ENCODE assay signal across 1 cellular context in genomic region chr5:117295941-117296340, GRCh38.
TF ChIP-seq lines count a peak whose summit lies in the region.

No MANE protein-coding gene starts in this region.

TF ChIP-seq in GM23338, 12 proteins besides CTCF, POLR2A, EP300 and RAD21 (continued from another document):
- TF ChIP-seq, protein P1, sequence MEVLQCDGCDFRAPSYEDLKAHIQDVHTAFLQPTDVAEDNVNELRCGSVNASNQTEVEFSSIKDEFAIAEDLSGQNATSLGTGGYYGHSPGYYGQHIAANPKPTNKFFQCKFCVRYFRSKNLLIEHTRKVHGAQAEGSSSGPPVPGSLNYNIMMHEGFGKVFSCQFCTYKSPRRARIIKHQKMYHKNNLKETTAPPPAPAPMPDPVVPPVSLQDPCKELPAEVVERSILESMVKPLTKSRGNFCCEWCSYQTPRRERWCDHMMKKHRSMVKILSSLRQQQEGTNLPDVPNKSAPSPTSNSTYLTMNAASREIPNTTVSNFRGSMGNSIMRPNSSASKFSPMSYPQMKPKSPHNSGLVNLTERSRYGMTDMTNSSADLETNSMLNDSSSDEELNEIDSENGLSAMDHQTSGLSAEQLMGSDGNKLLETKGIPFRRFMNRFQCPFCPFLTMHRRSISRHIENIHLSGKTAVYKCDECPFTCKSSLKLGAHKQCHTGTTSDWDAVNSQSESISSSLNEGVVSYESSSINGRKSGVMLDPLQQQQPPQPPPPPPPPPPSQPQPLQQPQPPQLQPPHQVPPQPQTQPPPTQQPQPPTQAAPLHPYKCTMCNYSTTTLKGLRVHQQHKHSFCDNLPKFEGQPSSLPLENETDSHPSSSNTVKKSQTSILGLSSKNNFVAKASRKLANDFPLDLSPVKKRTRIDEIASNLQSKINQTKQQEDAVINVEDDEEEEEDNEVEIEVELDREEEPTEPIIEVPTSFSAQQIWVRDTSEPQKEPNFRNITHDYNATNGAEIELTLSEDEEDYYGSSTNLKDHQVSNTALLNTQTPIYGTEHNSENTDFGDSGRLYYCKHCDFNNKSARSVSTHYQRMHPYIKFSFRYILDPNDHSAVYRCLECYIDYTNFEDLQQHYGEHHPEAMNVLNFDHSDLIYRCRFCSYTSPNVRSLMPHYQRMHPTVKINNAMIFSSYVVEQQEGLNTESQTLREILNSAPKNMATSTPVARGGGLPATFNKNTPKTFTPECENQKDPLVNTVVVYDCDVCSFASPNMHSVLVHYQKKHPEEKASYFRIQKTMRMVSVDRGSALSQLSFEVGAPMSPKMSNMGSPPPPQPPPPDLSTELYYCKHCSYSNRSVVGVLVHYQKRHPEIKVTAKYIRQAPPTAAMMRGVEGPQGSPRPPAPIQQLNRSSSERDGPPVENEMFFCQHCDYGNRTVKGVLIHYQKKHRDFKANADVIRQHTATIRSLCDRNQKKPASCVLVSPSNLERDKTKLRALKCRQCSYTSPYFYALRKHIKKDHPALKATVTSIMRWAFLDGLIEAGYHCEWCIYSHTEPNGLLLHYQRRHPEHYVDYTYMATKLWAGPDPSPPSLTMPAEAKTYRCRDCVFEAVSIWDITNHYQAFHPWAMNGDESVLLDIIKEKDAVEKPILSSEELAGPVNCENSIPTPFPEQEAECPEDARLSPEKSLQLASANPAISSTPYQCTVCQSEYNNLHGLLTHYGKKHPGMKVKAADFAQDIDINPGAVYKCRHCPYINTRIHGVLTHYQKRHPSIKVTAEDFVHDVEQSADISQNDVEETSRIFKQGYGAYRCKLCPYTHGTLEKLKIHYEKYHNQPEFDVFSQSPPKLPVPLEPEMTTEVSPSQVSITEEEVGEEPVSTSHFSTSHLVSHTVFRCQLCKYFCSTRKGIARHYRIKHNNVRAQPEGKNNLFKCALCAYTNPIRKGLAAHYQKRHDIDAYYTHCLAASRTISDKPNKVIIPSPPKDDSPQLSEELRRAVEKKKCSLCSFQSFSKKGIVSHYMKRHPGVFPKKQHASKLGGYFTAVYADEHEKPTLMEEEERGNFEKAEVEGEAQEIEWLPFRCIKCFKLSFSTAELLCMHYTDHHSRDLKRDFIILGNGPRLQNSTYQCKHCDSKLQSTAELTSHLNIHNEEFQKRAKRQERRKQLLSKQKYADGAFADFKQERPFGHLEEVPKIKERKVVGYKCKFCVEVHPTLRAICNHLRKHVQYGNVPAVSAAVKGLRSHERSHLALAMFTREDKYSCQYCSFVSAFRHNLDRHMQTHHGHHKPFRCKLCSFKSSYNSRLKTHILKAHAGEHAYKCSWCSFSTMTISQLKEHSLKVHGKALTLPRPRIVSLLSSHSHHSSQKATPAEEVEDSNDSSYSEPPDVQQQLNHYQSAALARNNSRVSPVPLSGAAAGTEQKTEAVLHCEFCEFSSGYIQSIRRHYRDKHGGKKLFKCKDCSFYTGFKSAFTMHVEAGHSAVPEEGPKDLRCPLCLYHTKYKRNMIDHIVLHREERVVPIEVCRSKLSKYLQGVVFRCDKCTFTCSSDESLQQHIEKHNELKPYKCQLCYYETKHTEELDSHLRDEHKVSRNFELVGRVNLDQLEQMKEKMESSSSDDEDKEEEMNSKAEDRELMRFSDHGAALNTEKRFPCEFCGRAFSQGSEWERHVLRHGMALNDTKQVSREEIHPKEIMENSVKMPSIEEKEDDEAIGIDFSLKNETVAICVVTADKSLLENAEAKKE (CRISPR knock-in tag; IDR thresholded peaks at IDR 0.05), result no peak
